In the genomic region with DNA sequence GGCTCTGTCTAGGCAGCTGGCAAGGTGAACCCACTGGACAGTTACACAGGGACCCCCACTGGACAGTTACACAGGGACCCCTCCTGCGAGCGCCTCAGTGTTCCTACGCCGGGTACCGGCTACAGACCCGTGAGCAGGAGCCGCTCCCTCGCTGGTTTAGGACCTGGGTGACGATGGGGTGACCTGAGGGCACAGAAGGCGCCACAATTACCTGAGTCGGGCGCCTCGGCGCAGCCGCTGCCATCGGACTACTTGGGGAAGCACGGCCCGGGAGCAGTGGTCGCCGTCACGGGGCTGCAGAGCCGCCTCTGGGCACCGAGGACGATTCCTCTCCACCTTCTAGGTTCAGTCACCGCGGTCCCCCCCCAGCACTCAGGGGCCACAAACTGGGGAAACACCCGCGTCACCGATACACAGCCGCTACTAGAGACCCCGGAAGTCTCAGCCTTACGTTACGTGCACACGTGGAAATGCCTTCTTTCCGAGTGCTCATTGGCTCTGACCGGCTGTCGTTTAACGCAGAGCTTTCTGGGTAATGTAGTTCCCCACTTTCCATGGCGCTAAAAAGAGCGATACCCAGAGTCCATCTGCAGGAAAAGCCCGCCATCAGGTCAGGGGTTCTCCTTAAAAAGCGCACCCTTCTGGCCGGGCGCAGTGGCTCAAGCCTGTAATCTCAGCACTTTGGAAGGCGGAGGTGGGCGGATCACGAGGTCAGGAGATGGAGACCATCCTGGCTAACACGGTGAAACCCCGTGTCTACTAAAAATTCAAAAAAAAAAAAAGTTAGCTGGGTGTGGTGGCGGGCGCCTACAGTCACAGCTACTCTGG, we compare ENCODE assay signal across 8 cellular contexts. TPM values are rescaled to one million over a fixed set of nuclear protein-coding genes. Genes with fewer than 3 reads are reported as not detected.
DNase-seq lines count a peak whose midpoint lies in the region; ATAC-seq and TF ChIP-seq lines count a peak whose summit lies in the region.
"Not testable (repeated sequence)": the region's sequence is repeated elsewhere in the genome, so short reads cannot be mapped to it uniquely, and the experiment has no call there.

A gene (minus strand): TSS at position 425 of the 828 bp plus-strand sequence. CDS start 181 bp downstream, at position 244.

- peaks cover 65% of the 10 kb centered on the region for H3K36me3 Mint-ChIP-seq in HFFc6 (ENCODE audit: low read depth)
- peaks cover 63% of the 10 kb centered on the region for H3K36me3 Mint-ChIP-seq in activated naive CD4-positive, alpha-beta T cell treated with anti-CD3 and anti-CD28 coated beads, Interleukin-2, amount 10 ng/mL, durations not matched to agents 7 days and 5 days

- ATAC-seq in omental fat pad (ENCODE audit: low FRiP score): peak; percentile 99

- H3K4me1 Mint-ChIP-seq in HFFc6 (ENCODE audit: low read depth): peaks cover 14% of the 10 kb centered on the region
- H3K4me1 Mint-ChIP-seq in activated naive CD4-positive, alpha-beta T cell treated with anti-CD3 and anti-CD28 coated beads, Interleukin-2, amount 10 ng/mL, durations not matched to agents 7 days and 5 days: peaks cover 27% of the 10 kb centered on the region

- H3K9me3 Mint-ChIP-seq in HFFc6: peaks cover 42% of the 10 kb centered on the region
- H3K9me3 Mint-ChIP-seq in activated naive CD4-positive, alpha-beta T cell treated with anti-CD3 and anti-CD28 coated beads, Interleukin-2, amount 10 ng/mL, durations not matched to agents 7 days and 5 days: peaks cover 58% of the 10 kb centered on the region

- TF ChIP-seq POLR2A in testis (IDR thresholded peaks at IDR 0.05): not testable (repeated sequence)

- H3K4me3 Mint-ChIP-seq in HFFc6: peak within 1 kb of the TSS; percentile 92
- peak within 1 kb of the TSS; percentile 89 for H3K4me3 Mint-ChIP-seq in activated naive CD4-positive, alpha-beta T cell treated with anti-CD3 and anti-CD28 coated beads, Interleukin-2, amount 10 ng/mL, durations not matched to agents 7 days and 5 days

- peak within 1 kb of the TSS; percentile 95 for H3K4me3 ChIP-seq in GM08714 (ENCODE audit: low read length)
- peak within 1 kb of the TSS; percentile 87 for H3K4me3 ChIP-seq in SK-N-MC
- H3K4me3 ChIP-seq in testis: peak within 1 kb of the TSS; percentile 63 to 71

- intact Hi-C loops in testis (cut with DNase I; ENCODE audit: low total_unique reads): not testable (repeated sequence)

- peak within 1 kb of the TSS; percentile 88 for H3K27ac Mint-ChIP-seq in HFFc6
- H3K27ac Mint-ChIP-seq in activated naive CD4-positive, alpha-beta T cell treated with anti-CD3 and anti-CD28 coated beads, Interleukin-2, amount 10 ng/mL, durations not matched to agents 7 days and 5 days: peak within 1 kb of the TSS; percentile 95

- TF ChIP-seq CTCF in HFFc6 (IDR thresholded peaks at IDR 0.05): peak; percentile 58
- TF ChIP-seq CTCF in omental fat pad (IDR thresholded peaks at IDR 0.05); testis (IDR thresholded peaks at IDR 0.05): not testable (repeated sequence)

- H3K27me3 ChIP-seq in testis: not testable (repeated sequence)

- not testable (repeated sequence) for H3K27ac ChIP-seq in SK-N-MC
- H3K27ac ChIP-seq in testis: peak within 1 kb of the TSS; percentile 43 to 55

- 0 to 1% methylated on average over 18 to 51 of the region's 51 CpGs for WGBS in testis, 2 donors

- DNase-seq in HFFc6 (peak; percentile 95), NAMALWA (ENCODE audit: low spot score) (peak; percentile 98), SK-N-MC (ENCODE audit: low read depth, low spot score) (peak; percentile 73), glomerular visceral epithelial cell (ENCODE audit: extremely low spot score) (peak; percentile 92), omental fat pad (ENCODE audit: low spot score) (peak; percentile 64), testis (peak; percentile 96)
- peak; percentile 91 for DNase-seq in activated naive CD4-positive, alpha-beta T cell treated with anti-CD3 and anti-CD28 coated beads, Interleukin-2, amount 10 ng/mL, durations not matched to agents 7 days and 5 days

- CTCF ChIA-PET in activated naive CD4-positive, alpha-beta T cell treated with anti-CD3 and anti-CD28 coated beads, Interleukin-2, amount 10 ng/mL, durations not matched to agents 7 days and 5 days (lab: Charles Lee): interaction anchor here (1.1 to 1.4 kb wide), 3 partner anchors 13 to 278 kb away, joined by 3 to 4 read pairs (median 3); no protein-coding TSS in a partner anchor

- H3K9ac ChIP-seq in SK-N-MC (ENCODE audit: insufficient read length): peak within 1 kb of the TSS; percentile 94

- H3K4me1 ChIP-seq in testis: not testable (repeated sequence)

- not testable (repeated sequence) for H3K9me3 ChIP-seq in SK-N-MC (ENCODE audit: low read depth, low read length); testis

- not testable (repeated sequence) for H3K27me3 Mint-ChIP-seq in HFFc6 (ENCODE audit: insufficient read depth); activated naive CD4-positive, alpha-beta T cell treated with anti-CD3 and anti-CD28 coated beads, Interleukin-2, amount 10 ng/mL, durations not matched to agents 7 days and 5 days

- peaks cover 23% of the 10 kb centered on the region; the same call in 1 of the 2 replicates for H3K36me3 ChIP-seq in SK-N-MC (ENCODE audit: insufficient read depth, low read length)
- not testable (repeated sequence) for H3K36me3 ChIP-seq in testis (ENCODE audit: low read depth, missing control alignments)

RNA-seq across cellular contexts. Expression of the gene that starts here (rescaled TPM):
- total RNA-seq in HFFc6 (2021; fragmentation: NEBNext Ultra II Directional; extraction: Animal tissue kit (Norgen Biotek cat#: 25700)): 10 to 100 TPM in 1 of 6 experiments, 1 to 10 TPM in 5; 6.8 to 10.3 (median 9.0) TPM
- total RNA-seq in omental fat pad (10 to 100 TPM; 10.8 to 13.2 (median 11.0) TPM), testis (10 to 100 TPM; 19.8 to 20.2 TPM)
- 13.4 TPM for polyA plus RNA-seq in testis (ENCODE audit: insufficient read depth, low read depth, low replicate concordance)
